Comparison of ENCODE assay signal across 11 cellular contexts in genomic region chr1:28086651-28087050, GRCh38. TPM values are rescaled to one million over a fixed set of nuclear protein-coding genes. Genes with fewer than 3 reads are reported as not detected.
A peak's percentile ranks its signal among the peaks of the same experiment; 100 is the strongest.
DNase-seq lines count a peak whose midpoint lies in the region; ATAC-seq and TF ChIP-seq lines count a peak whose summit lies in the region.
"Had no signal": no experiment of that assay in that cellular context is flagged by ENCODE, and none has a peak within 500 bp of the region (broad histone marks: within the 10 kb centered on the region; RNA-seq: fewer than 3 reads in every experiment).

No MANE protein-coding gene starts in this region.

- H3K4me1 ChIP-seq in cardiac muscle cell (ENCODE audit: low read depth) (peaks cover 11% of the 10 kb centered on the region), OCI-LY7 (ENCODE audit: insufficient read depth, low read length, poor library complexity, severe bottlenecking) (peaks cover 73% of the 10 kb centered on the region), thyroid gland (peaks cover 29 to 38% of the 10 kb centered on the region in 2 donors)

- peak overlapping the region; percentile 90 for H3K4me2 ChIP-seq in OCI-LY7 (ENCODE audit: low read length)

- TF ChIP-seq POLR2A in thyroid gland (IDR thresholded peaks at IDR 0.05), result no peak

- peaks cover 14% of the 10 kb centered on the region for H4K20me1 ChIP-seq in OCI-LY7 (ENCODE audit: insufficient read depth, low read length)

- CTCF ChIA-PET in OCI-LY7 (lab: Charles Lee; ENCODE audit: unreplicated experiment), result interaction anchor here (0.8 to 1.8 kb wide), 2 partner anchors 16 to 28 kb away, joined by 3 to 5 read pairs; no protein-coding TSS in a partner anchor

- no peaks in the 10 kb centered on the region for H3K36me3 Mint-ChIP-seq in stimulated activated memory B cell treated with anti-CD40 and anti-IgM and Interleukin-4, amounts not matched to agents 10 μg/mL and 1 μg/mL and 100 μg/mL, for 72 hours

- H3K79me2 ChIP-seq in OCI-LY7 (ENCODE audit: insufficient read depth, low read depth, low read length), result peaks cover 76% of the 10 kb centered on the region

- TF ChIP-seq CTCF in cardiac muscle cell (IDR thresholded peaks at IDR 0.05; ENCODE audit: low read depth, low read length), result no peak
- TF ChIP-seq CTCF in OCI-LY7 (conservative IDR thresholded peaks at IDR 0.05; ENCODE audit: low read length), result no peak
- TF ChIP-seq CTCF in epithelial cell of proximal tubule (conservative IDR thresholded peaks at IDR 0.05; ENCODE audit: low read depth, low read length), result no peak
- TF ChIP-seq CTCF in thyroid gland (IDR thresholded peaks at IDR 0.05), result no peak
- TF ChIP-seq CTCF in brain microvascular endothelial cell (IDR thresholded peaks at IDR 0.05; ENCODE audit: low read depth, low read length, missing control alignments), result no peak

- H3K4me3 ChIP-seq in cardiac muscle cell (peak overlapping the region; percentile 80), OCI-LY7 (ENCODE audit: low read depth, low read length, poor library complexity, severe bottlenecking) (peak overlapping the region; percentile 75), epithelial cell of proximal tubule (ENCODE audit: low read depth, low read length) (peak overlapping the region; percentile 75), thyroid gland (replicated peaks in 1 of 3) (no peak overlapping the region), brain microvascular endothelial cell (ENCODE audit: low read depth, low read length) (no peak overlapping the region)

- peak overlapping the region; percentile 96 for H3K4me3 Mint-ChIP-seq in stimulated activated memory B cell treated with anti-CD40 and anti-IgM and Interleukin-4, amounts not matched to agents 10 μg/mL and 1 μg/mL and 100 μg/mL, for 72 hours

- in situ Hi-C loops in brain microvascular endothelial cell (cut with HindIII; ENCODE audit: low pct_ligation_motif_present, low sequenced_read_pairs), result no loop called here

- peak overlapping the region; percentile 97 for H3K27ac Mint-ChIP-seq in stimulated activated memory B cell treated with anti-CD40 and anti-IgM and Interleukin-4, amounts not matched to agents 10 μg/mL and 1 μg/mL and 100 μg/mL, for 72 hours

- H3K9me2 ChIP-seq in OCI-LY7 (ENCODE audit: insufficient read depth, low read length), result no peaks in the 10 kb centered on the region

- H3K27ac ChIP-seq in cardiac muscle cell (peak overlapping the region; percentile 90), OCI-LY7 (ENCODE audit: low read depth, low read length, poor library complexity, severe bottlenecking) (peak overlapping the region; percentile 82), thyroid gland (no peak overlapping the region), brain microvascular endothelial cell (no peak overlapping the region)

- H2AFZ ChIP-seq in OCI-LY7 (ENCODE audit: low read length), result no peak overlapping the region

- H3K9me3 ChIP-seq in cardiac muscle cell (ENCODE audit: low read depth) (no peaks in the 10 kb centered on the region), OCI-LY7 (ENCODE audit: low read length) (no peaks in the 10 kb centered on the region), thyroid gland (no peaks in the 10 kb centered on the region)
- H3K9me3 ChIP-seq: gastrocnemius medialis, sigmoid colon had no signal

- no peak for ATAC-seq in Right ventricle myocardium superior (ENCODE audit: poor library complexity)
- no peak for ATAC-seq in stimulated activated memory B cell treated with anti-CD40 and anti-IgM and Interleukin-4, amounts not matched to agents 10 μg/mL and 1 μg/mL and 100 μg/mL, for 72 hours
- ATAC-seq: gastrocnemius medialis had no signal

- DNase-seq in cardiac muscle cell (ENCODE audit: low read depth in 1 of 2, low spot score in 1 of 2), result peak in 1 of 2 donors; percentile 9
- DNase-seq in Right ventricle myocardium superior, result no peak
- peak; percentile 52 for DNase-seq in OCI-LY7 (ENCODE audit: low spot score)
- DNase-seq in epithelial cell of proximal tubule (ENCODE audit: low read depth), result no peak
- DNase-seq in thyroid gland, result no peak
- no peak for DNase-seq in brain microvascular endothelial cell
- DNase-seq in stimulated activated CD4-positive, alpha-beta T cell treated with anti-CD3 and anti-CD28 coated beads, Interleukin-4, amount 100 ng/mL, for 4 hours, result no peak
- DNase-seq: gastrocnemius medialis, mesendoderm, sigmoid colon had no signal

- H3K9me3 Mint-ChIP-seq in stimulated activated memory B cell treated with anti-CD40 and anti-IgM and Interleukin-4, amounts not matched to agents 10 μg/mL and 1 μg/mL and 100 μg/mL, for 72 hours, result no peaks in the 10 kb centered on the region

- 30% methylated on average over 1 of the region's 1 CpG for WGBS in thyroid gland, 2 donors

- no TSS peak for BruUV-seq in OCI-LY7 (replicated peaks; lab: Mats Ljungman, UMichigan)

- no peaks in the 10 kb centered on the region for H3K27me3 Mint-ChIP-seq in stimulated activated memory B cell treated with anti-CD40 and anti-IgM and Interleukin-4, amounts not matched to agents 10 μg/mL and 1 μg/mL and 100 μg/mL, for 72 hours

- no peaks in the 10 kb centered on the region for H3K36me3 ChIP-seq in cardiac muscle cell
- peaks cover 2% of the 10 kb centered on the region; the same call in 1 of the 2 replicates for H3K36me3 ChIP-seq in OCI-LY7 (ENCODE audit: insufficient read depth, low read length)
- H3K36me3 ChIP-seq in thyroid gland, result no peaks in the 10 kb centered on the region
- no peaks in the 10 kb centered on the region for H3K36me3 ChIP-seq in brain microvascular endothelial cell (replicated peaks)
- H3K36me3 ChIP-seq: gastrocnemius medialis, sigmoid colon had no signal

- H3K4me1 Mint-ChIP-seq in stimulated activated memory B cell treated with anti-CD40 and anti-IgM and Interleukin-4, amounts not matched to agents 10 μg/mL and 1 μg/mL and 100 μg/mL, for 72 hours, result peaks cover 46% of the 10 kb centered on the region

- intact Hi-C loops in Right ventricle myocardium superior (cut with DNase I) (no loop called here), OCI-LY7 (cut with micrococcal nuclease; ENCODE audit: unreplicated experiment) (loop anchor here (10.0 kb wide), 1 partner anchor 418 kb away; the partner anchor contains the start of gene RCC1), thyroid gland (cut with DNase I) (loop anchor here (10.0 kb wide), 1 partner anchor 62 kb away; no protein-coding TSS in a partner anchor)

- H3K27me3 ChIP-seq in cardiac muscle cell, result no peaks in the 10 kb centered on the region
- no peaks in the 10 kb centered on the region for H3K27me3 ChIP-seq in thyroid gland
- H3K27me3 ChIP-seq in brain microvascular endothelial cell (replicated peaks), result no peaks in the 10 kb centered on the region
- H3K27me3 ChIP-seq: gastrocnemius medialis, sigmoid colon had no signal

- POLR2A ChIA-PET in OCI-LY7 (lab: Charles Lee), result interaction anchor here (0.7 to 7.0 kb wide), 11 partner anchors 9 to 196 kb away, joined by 3 to 138 read pairs (median 5); no protein-coding TSS in a partner anchor

RNA-seq across cellular contexts. Expression of gene EYA3, which starts 1.8 kb away (rescaled TPM):
- total RNA-seq in cardiac muscle cell (17.6 and 21.7 TPM in 2 replicates), Right ventricle myocardium superior (16.0 TPM), OCI-LY7 (2022) (104 and 114 TPM in 2 replicates), epithelial cell of proximal tubule (18.1 and 22.2 TPM in 2 replicates), thyroid gland (10 to 100 TPM; 19.3 to 27.7 (median 20.0) TPM)
- 15.6 and 19.2 TPM in 2 replicates for polyA plus RNA-seq in cardiac muscle cell
- total RNA-seq in OCI-LY7 (2014; rRNA removed; shearing (Covaris generic)), result 24.1 and 29.0 TPM in 2 replicates

Comparison
In these comparisons a context has a peak if more than half of its experiments do, and no peak if none do; other contexts are left out.
1. H3K27ac ChIP-seq: peak in cardiac muscle cell (single experiment) and OCI-LY7 (single experiment); none in thyroid gland (0 of 3) and brain microvascular endothelial cell (single experiment).
2. H3K4me3 ChIP-seq: peak in cardiac muscle cell (single experiment), OCI-LY7 (single experiment) and epithelial cell of proximal tubule (single experiment); none in thyroid gland (0 of 3) and brain microvascular endothelial cell (single experiment).